In the genomic region with DNA sequence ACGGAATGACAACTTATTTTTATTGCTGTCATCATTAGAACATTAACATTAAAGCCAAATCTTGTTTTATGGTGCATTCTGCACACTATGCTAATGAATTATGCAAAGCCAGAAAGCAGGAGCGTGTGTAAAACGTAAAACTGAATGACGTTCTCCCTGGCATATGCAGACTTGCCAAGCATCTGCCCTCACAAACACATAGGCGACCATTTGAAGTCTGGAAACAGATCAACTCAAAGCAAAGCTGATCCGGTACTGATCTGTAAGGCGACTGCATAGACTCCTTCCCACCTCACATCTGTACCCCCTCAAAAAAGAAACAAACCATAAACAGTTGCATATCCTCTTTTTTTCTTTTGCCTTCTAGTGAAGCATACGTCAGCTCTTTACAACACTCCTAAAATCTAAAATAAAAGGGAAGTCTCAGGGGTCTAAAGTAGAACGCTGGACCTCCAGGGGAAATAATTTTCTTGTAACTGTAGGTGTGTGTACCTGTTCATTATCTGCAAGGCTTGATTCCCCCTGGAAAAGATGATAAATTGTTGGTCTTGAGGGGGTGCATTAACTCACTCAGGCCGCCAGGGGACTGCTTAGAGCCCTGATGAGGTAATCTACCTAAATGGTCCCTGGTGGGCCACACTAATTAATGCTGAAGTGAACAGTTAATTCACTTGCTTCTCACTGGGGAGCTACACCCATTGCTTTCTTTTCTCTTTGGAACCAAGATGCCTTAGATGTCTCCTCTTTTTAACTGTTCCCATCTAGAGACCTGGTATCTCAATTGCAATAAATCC, we compare ENCODE assay signal across 11 cellular contexts.
A peak's percentile ranks its signal among the peaks of the same experiment; 100 is the strongest.
DNase-seq lines count a peak whose midpoint lies in the region; ATAC-seq and TF ChIP-seq lines count a peak whose summit lies in the region.
"Had no signal": no experiment of that assay in that cellular context is flagged by ENCODE, and none has a peak within 500 bp of the region (broad histone marks: within the 10 kb centered on the region; RNA-seq: fewer than 3 reads in every experiment).

No MANE protein-coding gene starts in this region.

- peak; percentile 43 for TF ChIP-seq CTCF in 22Rv1 (IDR thresholded peaks at IDR 0.05)
- peak; percentile 10 for TF ChIP-seq CTCF in epithelial cell of esophagus (IDR thresholded peaks at IDR 0.05; ENCODE audit: insufficient read depth, low read depth, low read length, missing control alignments)
- no peak for TF ChIP-seq CTCF in psoas muscle (IDR thresholded peaks at IDR 0.05)
- no peak for TF ChIP-seq CTCF in GM13976 (IDR thresholded peaks at IDR 0.05; ENCODE audit: borderline replicate concordance, control extremely low read depth, extremely low read depth, insufficient read depth, missing control alignments)

- no peak overlapping the region for H3K27ac ChIP-seq in 22Rv1
- no peak overlapping the region for H3K27ac ChIP-seq in psoas muscle

- DNase-seq in MV-4-11 (lab: John Stamatoyannopoulos, UW) = peak; percentile 85
- DNase-seq in epithelial cell of esophagus (ENCODE audit: low read depth) = no peak
- no peak for DNase-seq in psoas muscle
- DNase-seq in GM13976 (ENCODE audit: low spot score) = no peak
- no peak for DNase-seq in NCI-H1105 (lab: John Stamatoyannopoulos, UW)
- no peak for DNase-seq in DMS79 treated with DMSO at 0.1 percent for 48 hours (lab: John Stamatoyannopoulos, UW)
- DNase-seq: activated T-cell treated with anti-CD3 and anti-CD28 coated beads, Interleukin-2, amount 50 U/mL, for 4 hours; CD4-positive, CD25-positive, alpha-beta regulatory T cell; RPMI8226 had no signal

- H3K36me3 ChIP-seq in psoas muscle (ENCODE audit: insufficient read depth in 1 of 2, low read depth in 1 of 2) = peaks cover 2 to 13% of the 10 kb centered on the region in 2 donors

- no peaks in the 10 kb centered on the region for H3K4me1 ChIP-seq in psoas muscle

- 74 to 77% (median 76%) methylated on average over 10 of the region's 10 CpGs for WGBS in psoas muscle, 3 donors

- in situ Hi-C loops in GM13976 (cut with MboI; ENCODE audit: low sequenced_read_pairs, unreplicated experiment) = no loop called here

- no peaks in the 10 kb centered on the region for H3K9me3 ChIP-seq in psoas muscle

- no peaks in the 10 kb centered on the region for H3K27me3 ChIP-seq in psoas muscle (ENCODE audit: insufficient read depth in 3 of 3, low read length in 2 of 3)

- no peak overlapping the region for H3K4me3 ChIP-seq in epithelial cell of esophagus (ENCODE audit: low read length)
- no peak overlapping the region for H3K4me3 ChIP-seq in psoas muscle

- ATAC-seq in GM19023 (IDR thresholded peaks at IDR 0.05; ENCODE audit: unreplicated experiment) (peak; percentile 66), psoas muscle (no peak)
- ATAC-seq: activated T-cell treated with anti-CD3 and anti-CD28 coated beads, Interleukin-2, amount 50 U/mL, for 4 hours had no signal

- intact Hi-C loops in psoas muscle (cut with DNase I) = loop anchor here in 1 of 2 donors (2.0 kb wide), 1 partner anchor 20 kb away; no protein-coding TSS in a partner anchor

Comparison
In these comparisons a context has a peak if more than half of its experiments do, and no peak if none do; other contexts are left out.
1. CTCF ChIP-seq: peak in 22Rv1 (single experiment) and epithelial cell of esophagus (single experiment); none in psoas muscle (single experiment) and GM13976 (single experiment).